12 cellular contexts compared by ENCODE assay signal in the genomic region with DNA sequence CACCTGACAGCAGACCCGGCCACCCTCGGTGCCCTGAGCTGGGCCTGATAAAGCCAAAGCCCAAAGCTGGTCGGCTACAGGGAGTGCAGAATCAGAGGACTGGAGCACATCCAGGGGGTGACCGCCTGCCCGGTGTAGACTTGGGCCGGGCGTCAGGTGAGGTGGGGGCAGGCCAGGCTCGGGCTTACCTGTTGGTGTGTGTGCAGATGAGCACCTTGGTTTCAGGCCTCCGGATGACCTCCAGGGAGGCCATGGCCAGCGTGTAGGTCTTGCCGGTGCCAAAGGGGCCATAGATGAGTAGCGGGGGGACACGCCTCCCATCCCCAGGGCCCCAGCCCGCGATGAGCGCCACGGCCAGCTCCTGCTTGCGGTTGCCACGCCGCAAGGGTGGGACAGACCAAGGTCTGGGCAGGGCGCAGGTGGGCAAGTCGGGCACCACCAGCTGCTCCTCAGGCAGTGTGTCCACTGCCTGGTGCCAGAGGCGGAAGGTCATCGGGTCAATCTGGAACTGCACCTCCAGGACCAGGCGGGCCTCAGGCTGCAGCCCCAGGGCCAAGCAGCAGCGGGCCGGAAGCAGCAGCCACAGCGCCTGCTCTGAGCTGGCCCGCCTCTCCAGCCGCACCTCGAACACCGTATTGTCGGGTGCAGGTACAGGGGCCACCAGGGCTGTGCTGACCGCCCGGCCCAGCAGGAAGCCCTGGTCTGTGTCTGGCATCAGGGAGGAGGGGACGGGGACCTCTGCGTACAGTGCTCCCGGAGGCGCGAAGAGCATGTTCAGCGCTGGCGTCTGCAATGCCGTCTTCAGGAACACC. TPM values are rescaled to one million over a fixed set of nuclear protein-coding genes. Genes with fewer than 3 reads are reported as not detected.
DNase-seq lines count a peak whose midpoint lies in the region; ATAC-seq lines count a peak whose summit lies in the region.
"Had no signal": no experiment of that assay in that cellular context is flagged by ENCODE, and none has a peak within 500 bp of the region (broad histone marks: within the 10 kb centered on the region; RNA-seq: fewer than 3 reads in every experiment).

No MANE protein-coding gene starts in this region.

- POLR2A ChIA-PET in naive thymus-derived CD8-positive, alpha-beta T cell (lab: Charles Lee), result interaction anchor here (0.6 to 5.5 kb wide), 11 partner anchors 10 to 412 kb away, joined by 3 to 37 read pairs (median 4); partner anchors contain the start of genes FNDC11, GMEB2, PRPF6 and PTK6

- no peaks in the 10 kb centered on the region for H3K27me3 Mint-ChIP-seq in T-helper 17 cell
- no peaks in the 10 kb centered on the region for H3K27me3 Mint-ChIP-seq in naive thymus-derived CD8-positive, alpha-beta T cell

- H3K4me1 Mint-ChIP-seq in T-helper 17 cell, result peaks cover 15% of the 10 kb centered on the region
- peaks cover 9 to 32% (median 28%) of the 10 kb centered on the region in 4 donors for H3K4me1 Mint-ChIP-seq in naive thymus-derived CD8-positive, alpha-beta T cell

- no peak overlapping the region for H3K27ac Mint-ChIP-seq in T-helper 17 cell
- peak overlapping the region in 7 of 10 donors; percentile 18 to 70 (median 37) for H3K27ac Mint-ChIP-seq in naive thymus-derived CD8-positive, alpha-beta T cell
- H3K27ac Mint-ChIP-seq: HFFc6 had no signal

- ATAC-seq in GM18502 (IDR thresholded peaks at IDR 0.05; ENCODE audit: poor library complexity, unreplicated experiment) (peak; percentile 28), GM21717 (IDR thresholded peaks at IDR 0.05; ENCODE audit: unreplicated experiment) (peak; percentile 8), T-helper 17 cell (no peak), HG02763 (IDR thresholded peaks at IDR 0.05; ENCODE audit: unreplicated experiment) (no peak)
- peak; percentile 24 to 41 for ATAC-seq in naive thymus-derived CD8-positive, alpha-beta T cell

- peak overlapping the region; percentile 89 for H3K4me3 Mint-ChIP-seq in T-helper 17 cell
- peak overlapping the region; percentile 68 to 89 (median 82) for H3K4me3 Mint-ChIP-seq in naive thymus-derived CD8-positive, alpha-beta T cell
- H3K4me3 Mint-ChIP-seq: HFFc6 had no signal

- H3K9me3 Mint-ChIP-seq in naive thymus-derived CD8-positive, alpha-beta T cell, result no peaks in the 10 kb centered on the region
- H3K9me3 Mint-ChIP-seq: HFFc6 had no signal

- H3K9me3 ChIP-seq in T-helper 17 cell (ENCODE audit: control insufficient read depth, low read length, poor library complexity, severe bottlenecking), result no peaks in the 10 kb centered on the region

- no peaks in the 10 kb centered on the region for H3K36me3 Mint-ChIP-seq in T-helper 17 cell (ENCODE audit: low read depth)
- H3K36me3 Mint-ChIP-seq in naive thymus-derived CD8-positive, alpha-beta T cell, result no peaks in the 10 kb centered on the region

- DNase-seq in T-helper 17 cell (no peak), D341Med (ENCODE audit: low spot score) (no peak), NCI-H1694 (lab: John Stamatoyannopoulos, UW) (no peak)
- no peak for DNase-seq in naive thymus-derived CD8-positive, alpha-beta T cell
- no peak for DNase-seq in activated effector memory CD4-positive, alpha-beta T cell treated with anti-CD3 and anti-CD28 coated beads, Interleukin-2, amount 50 U/mL, for 16 hours
- DNase-seq: effector CD8-positive, alpha-beta T cell; HFFc6 had no signal

RNA-seq across cellular contexts. Expression of gene HELZ2, which starts 5.7 kb away (rescaled TPM):
- 10 to 100 TPM; 48.0 to 54.8 TPM for total RNA-seq in T-helper 17 cell
- total RNA-seq in naive thymus-derived CD8-positive, alpha-beta T cell, result 10 to 100 TPM; 22.7 to 24.4 TPM
- polyA plus RNA-seq in naive thymus-derived CD8-positive, alpha-beta T cell, result 1 to 10 TPM; 3.1 to 4.6 (median 4.1) TPM

RNA-seq across cellular contexts. Expression of gene FNDC11, which starts 14.4 kb away (rescaled TPM):
- under 1 TPM; 0.44 to 0.99 TPM for total RNA-seq in T-helper 17 cell
- total RNA-seq in naive thymus-derived CD8-positive, alpha-beta T cell, result under 1 TPM; 0.13 to 0.36 TPM
- under 1 TPM in 1 of 3 donors, not detected in 2; 0.25 TPM for polyA plus RNA-seq in naive thymus-derived CD8-positive, alpha-beta T cell
- total RNA-seq: HFFc6 had no signal

RNA-seq across cellular contexts. Expression of gene SRMS, which starts 20.8 kb away (rescaled TPM):
- not detected for total RNA-seq in T-helper 17 cell
- not detected for total RNA-seq in naive thymus-derived CD8-positive, alpha-beta T cell
- not detected for polyA plus RNA-seq in naive thymus-derived CD8-positive, alpha-beta T cell
- total RNA-seq: HFFc6, omental fat pad, RPMI7951 had no signal

RNA-seq across cellular contexts. Expression of gene PTK6, which starts 31.2 kb away (rescaled TPM):
- total RNA-seq in T-helper 17 cell, result under 1 TPM; 0.50 to 0.80 TPM
- under 1 TPM; 0.16 to 0.29 TPM for total RNA-seq in naive thymus-derived CD8-positive, alpha-beta T cell
- polyA plus RNA-seq in naive thymus-derived CD8-positive, alpha-beta T cell, result under 1 TPM; 0.09 to 0.44 (median 0.15) TPM

RNA-seq across cellular contexts. Expression of gene PPDPF, which starts 47.8 kb away (rescaled TPM):
- 100 to 1,000 TPM; 149 to 271 TPM for total RNA-seq in T-helper 17 cell
- 100 to 1,000 TPM; 225 to 229 TPM for total RNA-seq in naive thymus-derived CD8-positive, alpha-beta T cell
- polyA plus RNA-seq in naive thymus-derived CD8-positive, alpha-beta T cell, result 10 to 100 TPM; 47.4 to 93.1 (median 78.1) TPM

Comparison
In these comparisons a context has a peak if more than half of its experiments do, and no peak if none do; other contexts are left out.
1. ATAC-seq: peak in GM18502 (single experiment), GM21717 (single experiment) and naive thymus-derived CD8-positive, alpha-beta T cell (2 of 2); none in T-helper 17 cell (single experiment) and HG02763 (single experiment).